In the genomic region with DNA sequence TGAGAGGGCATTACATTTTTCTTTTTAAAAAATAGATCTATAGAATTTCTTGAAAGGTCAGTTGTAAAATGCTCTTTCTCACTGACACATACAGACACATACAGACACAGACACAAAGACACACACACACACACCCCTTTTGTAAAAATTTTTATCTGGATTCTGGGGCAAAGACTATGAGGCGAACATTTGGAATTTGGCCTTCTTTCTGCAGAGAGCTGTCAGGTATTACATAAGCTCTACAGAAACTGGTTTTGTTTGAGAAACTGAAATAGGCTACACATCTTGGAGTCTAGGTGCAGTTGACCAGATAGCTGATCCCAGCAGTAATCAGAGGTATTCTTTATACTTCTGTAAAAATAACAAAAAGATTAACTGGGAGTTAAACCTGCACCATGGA, we compare ENCODE assay signal across 33 cellular contexts.
DNase-seq lines count a peak whose midpoint lies in the region; ATAC-seq, FAIRE-seq and TF ChIP-seq lines count a peak whose summit lies in the region.
"Had no signal": no experiment of that assay in that cellular context is flagged by ENCODE, and none has a peak within 500 bp of the region (broad histone marks: within the 10 kb centered on the region; RNA-seq: fewer than 3 reads in every experiment).

No MANE protein-coding gene starts in this region.

- 20 to 32% methylated on average over 1 of the region's 1 CpG for WGBS in pancreas, 2 donors

- TF ChIP-seq CTCF in bronchial epithelial cell (IDR thresholded peaks at IDR 0.05; ENCODE audit: insufficient read depth, low read length, severe bottlenecking), result no peak
- no peak for TF ChIP-seq CTCF in kidney (IDR thresholded peaks at IDR 0.05; ENCODE audit: borderline replicate concordance, extremely low read depth, insufficient read depth)
- TF ChIP-seq CTCF in pancreas (IDR thresholded peaks at IDR 0.05), result no peak

- H3K27ac ChIP-seq in kidney (ENCODE audit: low read depth in 2 of 2, low read length in 2 of 2), result peak overlapping the region in 1 of 2 donors; percentile 45
- H3K27ac ChIP-seq in pancreas, result no peak overlapping the region
- H3K27ac ChIP-seq: neutrophil, psoas muscle, SJSA1, WERI-Rb-1 had no signal

- ATAC-seq in pancreas (peak in 3 of 4 donors; percentile 20 to 58 (median 35)), GM18861 (IDR thresholded peaks at IDR 0.05; ENCODE audit: unreplicated experiment) (no peak)
- ATAC-seq: esophagus mucosa; GM12878; HCT116; psoas muscle; stimulated activated naive B cell treated with anti-CD40 and anti-IgM and Interleukin-4, amounts not matched to agents 10 μg/mL and 1 μg/mL and 100 μg/mL, for 72 hours had no signal

- DNase-seq in RPMI7951 (ENCODE audit: low read depth) (peak; percentile 8), bronchial epithelial cell (ENCODE audit: low read depth) (peak; percentile 44), kidney (no peak), pancreas (no peak), NCI-H69 (lab: John Stamatoyannopoulos, UW) (no peak)
- DNase-seq in stimulated activated CD4-positive, alpha-beta T cell treated with anti-CD3 and anti-CD28 coated beads, Interleukin-12 subunit alpha, Interleukin-12 subunit beta, amount 100 ng/mL, for 4 hours, result no peak
- no peak for DNase-seq in activated CD4-positive, CD25-positive, alpha-beta regulatory T cell treated with anti-CD3 and anti-CD28 coated beads, Interleukin-2, amount 50 U/mL, for 72 hours
- DNase-seq: activated CD4-positive, alpha-beta T cell treated with anti-CD3 and anti-CD28 coated beads for 48 hours; activated CD8-positive, alpha-beta memory T cell treated with anti-CD3 and anti-CD28 coated beads for 24 hours; activated T-cell treated with anti-CD3 and anti-CD28 coated beads for 4 hours; dermis blood vessel endothelial cell; DMS153; endodermal cell; Karpas-422; left cardiac atrium; MV-4-11; NCI-H1436; NCI-H446 treated with DMSO at 0.1 percent for 48 hours; NCI-H82; psoas muscle; stimulated activated naive B cell treated with anti-CD40 and anti-IgM and Interleukin-4, amounts not matched to agents 10 μg/mL and 1 μg/mL and 100 μg/mL, for 72 hours; substantia nigra; T-helper 9 cell; trophoblast cell; WERI-Rb-1 had no signal

- H3K4me3 ChIP-seq in bronchial epithelial cell (ENCODE audit: low read depth, low read length), result no peak overlapping the region
- H3K4me3 ChIP-seq in kidney (ENCODE audit: low read length in 2 of 2), result no peak overlapping the region
- no peak overlapping the region for H3K4me3 ChIP-seq in pancreas
- H3K4me3 ChIP-seq: GM12878, psoas muscle, SJSA1 had no signal

- intact Hi-C loops in kidney (cut with DNase I) (no loop called here), pancreas (cut with DNase I) (no loop called here)

- peaks cover 5 to 16% of the 10 kb centered on the region in 2 donors for H3K4me1 ChIP-seq in kidney (ENCODE audit: control insufficient read depth in 1 of 2, insufficient read depth in 1 of 2, low read depth in 1 of 2, low read length in 2 of 2)
- H3K4me1 ChIP-seq in pancreas, result peaks cover 0 to 4% (median 0%) of the 10 kb centered on the region in 3 donors
- H3K4me1 ChIP-seq: psoas muscle, SJSA1 had no signal

- FAIRE-seq in bronchial epithelial cell (lab: Jason Lieb, UNC), result no peak
- FAIRE-seq in kidney (lab: Jason Lieb, UNC), result peak; percentile 21
- no peak for FAIRE-seq in pancreas (lab: Jason Lieb, UNC)
- FAIRE-seq: frontal cortex, GM12878, RCC 7860 had no signal

- H3K9me3 ChIP-seq in kidney (ENCODE audit: control insufficient read depth in 1 of 2, low read length in 2 of 2) (peaks cover 0 to 6% of the 10 kb centered on the region in 2 donors), pancreas (no peaks in the 10 kb centered on the region)
- H3K9me3 ChIP-seq: neutrophil, psoas muscle, SJSA1 had no signal

- H3K9ac ChIP-seq in kidney (ENCODE audit: low read length in 2 of 2), result no peak overlapping the region

- H3K27me3 ChIP-seq in bronchial epithelial cell (ENCODE audit: control insufficient read depth, insufficient read depth, low read length), result no peaks in the 10 kb centered on the region
- no peaks in the 10 kb centered on the region for H3K27me3 ChIP-seq in pancreas
- H3K27me3 ChIP-seq: neutrophil had no signal

- no peaks in the 10 kb centered on the region for H3K36me3 ChIP-seq in bronchial epithelial cell (ENCODE audit: control insufficient read depth, insufficient read depth, low read length)
- H3K36me3 ChIP-seq in kidney (ENCODE audit: control insufficient read depth in 1 of 2, insufficient read depth in 2 of 2, low read length in 2 of 2), result no peaks in the 10 kb centered on the region
- H3K36me3 ChIP-seq in pancreas, result no peaks in the 10 kb centered on the region
- H3K36me3 ChIP-seq: neutrophil, SJSA1, WERI-Rb-1 had no signal

Comparison
In these comparisons a context has a peak if more than half of its experiments do, and no peak if none do; other contexts are left out.
1. DNase-seq: peak in RPMI7951 (single experiment) and bronchial epithelial cell (single experiment); none in kidney (single experiment), pancreas (0 of 6), stimulated activated CD4-positive, alpha-beta T cell treated with anti-CD3 and anti-CD28 coated beads, Interleukin-12 subunit alpha, Interleukin-12 subunit beta, amount 100 ng/mL, for 4 hours (single experiment), activated CD4-positive, CD25-positive, alpha-beta regulatory T cell treated with anti-CD3 and anti-CD28 coated beads, Interleukin-2, amount 50 U/mL, for 72 hours (single experiment) and NCI-H69 (single experiment).